20 cellular contexts compared by ENCODE assay signal in genomic region chr21:28601708-28602107, GRCh38.
DNase-seq lines count a peak whose midpoint lies in the region; ATAC-seq and TF ChIP-seq lines count a peak whose summit lies in the region.
"Had no signal": no experiment of that assay in that cellular context is flagged by ENCODE, and none has a peak within 500 bp of the region (broad histone marks: within the 10 kb centered on the region; RNA-seq: fewer than 3 reads in every experiment).

No MANE protein-coding gene starts in this region.

- no peak overlapping the region for H3K27ac Mint-ChIP-seq in activated CD8-positive, alpha-beta T cell treated with anti-CD3 and anti-CD28 coated beads, Interleukin-2, amount 10 ng/mL, durations not matched to agents 7 days and 5 days
- H3K27ac Mint-ChIP-seq: CD14-positive monocyte had no signal

- H3K36me3 ChIP-seq in left ventricle myocardium inferior: no peaks in the 10 kb centered on the region
- H3K36me3 ChIP-seq in upper lobe of left lung: no peaks in the 10 kb centered on the region
- H3K36me3 ChIP-seq: MG63, Peyer's patch had no signal

- DNase-seq in Right ventricle myocardium inferior (ENCODE audit: missing footprints): no peak
- DNase-seq in left ventricle myocardium inferior: no peak
- peak; percentile 46 for DNase-seq in amniotic epithelial cell (ENCODE audit: low read depth)
- DNase-seq in foreskin melanocyte: peak; percentile 47
- DNase-seq in upper lobe of left lung: peak in 1 of 2 donors; percentile 22
- no peak for DNase-seq in activated CD4-positive, alpha-beta T cell treated with anti-CD3 and anti-CD28 coated beads for 48 hours
- no peak for DNase-seq in activated CD8-positive, alpha-beta T cell treated with anti-CD3 and anti-CD28 coated beads, Interleukin-2, amount 10 ng/mL, durations not matched to agents 7 days and 5 days
- DNase-seq in activated T-cell treated with anti-CD3 and anti-CD28 coated beads, Interleukin-2, amount 50 U/mL, for 1 hour: no peak
- DNase-seq: 8988T, Calu3, DMS79, KBM-7, MG63, NCI-H1105, NCI-H187, NCI-H446, NCI-H82, Peyer's patch, SIG-M5 had no signal

- H3K27ac ChIP-seq in left ventricle myocardium inferior (replicated peaks) (no peak overlapping the region), upper lobe of left lung (no peak overlapping the region)
- H3K27ac ChIP-seq: Peyer's patch had no signal

- no peak overlapping the region for H3K4me3 Mint-ChIP-seq in activated CD8-positive, alpha-beta T cell treated with anti-CD3 and anti-CD28 coated beads, Interleukin-2, amount 10 ng/mL, durations not matched to agents 7 days and 5 days
- H3K4me3 Mint-ChIP-seq: CD14-positive monocyte had no signal

- H3K36me3 Mint-ChIP-seq in activated CD8-positive, alpha-beta T cell treated with anti-CD3 and anti-CD28 coated beads, Interleukin-2, amount 10 ng/mL, durations not matched to agents 7 days and 5 days (ENCODE audit: low read depth): peaks cover 44% of the 10 kb centered on the region
- H3K36me3 Mint-ChIP-seq: CD14-positive monocyte had no signal

- no peak for TF ChIP-seq POLR2A in upper lobe of left lung (IDR thresholded peaks at IDR 0.05)

- intact Hi-C loops in Right ventricle myocardium inferior (cut with DNase I) (no loop called here), left ventricle myocardium inferior (cut with micrococcal nuclease) (no loop called here)

- peaks cover 20% of the 10 kb centered on the region for H3K4me1 Mint-ChIP-seq in activated CD8-positive, alpha-beta T cell treated with anti-CD3 and anti-CD28 coated beads, Interleukin-2, amount 10 ng/mL, durations not matched to agents 7 days and 5 days (ENCODE audit: low read depth)
- H3K4me1 Mint-ChIP-seq: CD14-positive monocyte had no signal

- no peaks in the 10 kb centered on the region for H3K27me3 Mint-ChIP-seq in activated CD8-positive, alpha-beta T cell treated with anti-CD3 and anti-CD28 coated beads, Interleukin-2, amount 10 ng/mL, durations not matched to agents 7 days and 5 days (ENCODE audit: low read depth)

- H3K27me3 ChIP-seq in left ventricle myocardium inferior (ENCODE audit: low read depth) (no peaks in the 10 kb centered on the region), upper lobe of left lung (no peaks in the 10 kb centered on the region)
- H3K27me3 ChIP-seq: MG63, Peyer's patch had no signal

- H3K9me3 Mint-ChIP-seq in activated CD8-positive, alpha-beta T cell treated with anti-CD3 and anti-CD28 coated beads, Interleukin-2, amount 10 ng/mL, durations not matched to agents 7 days and 5 days (ENCODE audit: insufficient read depth): peaks cover 34% of the 10 kb centered on the region

- peak; percentile 51 for ATAC-seq in Right ventricle myocardium inferior
- peak; percentile 34 to 66 for ATAC-seq in upper lobe of left lung (ENCODE audit: low FRiP score in 2 of 2)
- no peak for ATAC-seq in activated CD8-positive, alpha-beta T cell treated with anti-CD3 and anti-CD28 coated beads, Interleukin-2, amount 10 ng/mL, durations not matched to agents 7 days and 5 days

- H3K9me3 ChIP-seq in left ventricle myocardium inferior (replicated peaks): peaks cover 18% of the 10 kb centered on the region
- H3K9me3 ChIP-seq in upper lobe of left lung: peaks cover 0 to 9% (median 9%) of the 10 kb centered on the region in 4 donors

- WGBS in upper lobe of left lung, 2 donors: 47 to 48% methylated on average over 1 of the region's 1 CpG

- H3K4me1 ChIP-seq in left ventricle myocardium inferior: peaks cover 20% of the 10 kb centered on the region
- H3K4me1 ChIP-seq in upper lobe of left lung: peaks cover 0 to 4% (median 2%) of the 10 kb centered on the region in 4 donors
- H3K4me1 ChIP-seq: Peyer's patch had no signal

- POLR2A ChIA-PET in activated CD8-positive, alpha-beta T cell treated with anti-CD3 and anti-CD28 coated beads, Interleukin-2, amount 10 ng/mL, durations not matched to agents 7 days and 5 days (lab: Charles Lee): no interaction called here

- CTCF ChIA-PET in activated CD8-positive, alpha-beta T cell treated with anti-CD3 and anti-CD28 coated beads, Interleukin-2, amount 10 ng/mL, durations not matched to agents 7 days and 5 days (lab: Charles Lee): no interaction called here

- no peak for TF ChIP-seq CTCF in left ventricle myocardium inferior (IDR thresholded peaks at IDR 0.05; ENCODE audit: borderline replicate concordance)
- TF ChIP-seq CTCF in upper lobe of left lung (IDR thresholded peaks at IDR 0.05): no peak

- TF ChIP-seq EP300 in upper lobe of left lung (IDR thresholded peaks at IDR 0.05): peak in 2 of 4 donors; percentile 51 to 66

- no peak overlapping the region for H3K4me3 ChIP-seq in left ventricle myocardium inferior
- no peak overlapping the region for H3K4me3 ChIP-seq in upper lobe of left lung
- H3K4me3 ChIP-seq: MG63, Peyer's patch had no signal

Comparison
In these comparisons a context has a peak if more than half of its experiments do, and no peak if none do; other contexts are left out.
1. DNase-seq: peak in amniotic epithelial cell (single experiment) and foreskin melanocyte (single experiment); none in Right ventricle myocardium inferior (single experiment), left ventricle myocardium inferior (single experiment), activated CD4-positive, alpha-beta T cell treated with anti-CD3 and anti-CD28 coated beads for 48 hours (single experiment), activated CD8-positive, alpha-beta T cell treated with anti-CD3 and anti-CD28 coated beads, Interleukin-2, amount 10 ng/mL, durations not matched to agents 7 days and 5 days (single experiment) and activated T-cell treated with anti-CD3 and anti-CD28 coated beads, Interleukin-2, amount 50 U/mL, for 1 hour (single experiment).